ENCODE assay signal across 12 cellular contexts in genomic region chr7:95104739-95105138, GRCh38.
A peak's percentile ranks its signal among the peaks of the same experiment; 100 is the strongest.
DNase-seq lines count a peak whose midpoint lies in the region; ATAC-seq, FAIRE-seq and TF ChIP-seq lines count a peak whose summit lies in the region.
"Had no signal": no experiment of that assay in that cellular context is flagged by ENCODE, and none has a peak within 500 bp of the region (broad histone marks: within the 10 kb centered on the region; RNA-seq: fewer than 3 reads in every experiment).

No MANE protein-coding gene starts in this region.

- no peaks in the 10 kb centered on the region; a peak in 1 of 5 replicates for H3K36me3 ChIP-seq in HepG2 (replicated peaks in 1 of 2; ENCODE audit: control insufficient read depth in 1 of 2, insufficient read depth in 2 of 2, low read length in 2 of 2)
- no peaks in the 10 kb centered on the region for H3K36me3 ChIP-seq in right lobe of liver
- no peaks in the 10 kb centered on the region for H3K36me3 ChIP-seq in mammary epithelial cell (ENCODE audit: insufficient read depth, low read length)
- H3K36me3 ChIP-seq in left lung, result no peaks in the 10 kb centered on the region
- no peaks in the 10 kb centered on the region for H3K36me3 ChIP-seq in naive thymus-derived CD4-positive, alpha-beta T cell (ENCODE audit: control insufficient read depth in 2 of 3, insufficient read depth in 3 of 3, low read length in 3 of 3)

- H3K79me2 ChIP-seq in HepG2 (ENCODE audit: insufficient read depth, low read length) (no peaks in the 10 kb centered on the region), mammary epithelial cell (ENCODE audit: insufficient read depth, low read length) (no peaks in the 10 kb centered on the region)

- peaks cover 0 to 5% (median 0%) of the 10 kb centered on the region in 11 donors for H3K9me3 Mint-ChIP-seq in naive thymus-derived CD4-positive, alpha-beta T cell
- H3K9me3 Mint-ChIP-seq: activated T-helper 17 cell treated with anti-CD3 and anti-CD28 coated beads, Interleukin-2, amount 50 U/mL, for 72 hours had no signal

- dilution Hi-C loops in mammary epithelial cell (cut with HindIII; ENCODE audit: low sequenced_read_pairs), result no loop called here

- H3K9me3 ChIP-seq in HepG2 (ENCODE audit: low read length) (no peaks in the 10 kb centered on the region), right lobe of liver (no peaks in the 10 kb centered on the region), mammary epithelial cell (replicated peaks; ENCODE audit: insufficient read depth, low read length) (no peaks in the 10 kb centered on the region), left lung (no peaks in the 10 kb centered on the region)
- no peaks in the 10 kb centered on the region for H3K9me3 ChIP-seq in naive thymus-derived CD4-positive, alpha-beta T cell (ENCODE audit: control insufficient read depth in 2 of 3, low read length in 3 of 3)

- H3K4me3 ChIP-seq in HepG2 (replicated peaks in 1 of 3; ENCODE audit: insufficient read depth in 1 of 3, low read depth in 2 of 3, low read length in 3 of 3) (no peak overlapping the region), right lobe of liver (no peak overlapping the region), mammary epithelial cell (replicated peaks in 1 of 3; ENCODE audit: insufficient read depth in 1 of 3, low read depth in 2 of 3, low read length in 3 of 3) (no peak overlapping the region), left lung (no peak overlapping the region)
- H3K4me3 ChIP-seq in naive thymus-derived CD4-positive, alpha-beta T cell (ENCODE audit: low read length), result no peak overlapping the region

- no peak overlapping the region for H3K27ac Mint-ChIP-seq in naive thymus-derived CD4-positive, alpha-beta T cell
- H3K27ac Mint-ChIP-seq: activated T-helper 17 cell treated with anti-CD3 and anti-CD28 coated beads, Interleukin-2, amount 50 U/mL, for 72 hours had no signal

- H3K4me2 ChIP-seq in HepG2 (ENCODE audit: low read depth, low read length) (no peak overlapping the region), mammary epithelial cell (ENCODE audit: insufficient read depth, low read depth, low read length) (no peak overlapping the region)

- POLR2A ChIA-PET in HepG2 (lab: Yijun Ruan, JAX), result no interaction called here
- POLR2A ChIA-PET in naive thymus-derived CD4-positive, alpha-beta T cell (lab: Charles Lee), result no interaction called here

- no peaks in the 10 kb centered on the region for H3K27me3 ChIP-seq in HepG2 (ENCODE audit: control insufficient read depth in 1 of 2, insufficient read depth in 2 of 2, low read length in 2 of 2)
- H3K27me3 ChIP-seq in right lobe of liver, result no peaks in the 10 kb centered on the region
- H3K27me3 ChIP-seq in mammary epithelial cell (ENCODE audit: insufficient read depth, low read length), result no peaks in the 10 kb centered on the region
- no peaks in the 10 kb centered on the region for H3K27me3 ChIP-seq in left lung
- no peaks in the 10 kb centered on the region for H3K27me3 ChIP-seq in naive thymus-derived CD4-positive, alpha-beta T cell (ENCODE audit: control insufficient read depth in 2 of 2, insufficient read depth in 2 of 2, low read length in 2 of 2)

- peak; percentile 34 for DNase-seq in HepG2 (ENCODE audit: low spot score)
- DNase-seq in right lobe of liver, result no peak
- peak; percentile 90 for DNase-seq in mammary epithelial cell
- DNase-seq in left lung, result no peak
- DNase-seq in NCI-H1417 treated with DMSO at 0.1 percent for 48 hours (lab: John Stamatoyannopoulos, UW), result no peak
- no peak for DNase-seq in naive thymus-derived CD4-positive, alpha-beta T cell
- DNase-seq: effector memory CD4-positive, alpha-beta T cell; retina had no signal

- H3K27ac ChIP-seq in HepG2 (ENCODE audit: extremely low read length, insufficient read depth, low read length), result no peak overlapping the region
- no peak overlapping the region for H3K27ac ChIP-seq in right lobe of liver
- no peak overlapping the region for H3K27ac ChIP-seq in mammary epithelial cell (ENCODE audit: insufficient read depth, low read depth, low read length)
- H3K27ac ChIP-seq in left lung, result no peak overlapping the region
- no peak overlapping the region for H3K27ac ChIP-seq in naive thymus-derived CD4-positive, alpha-beta T cell (ENCODE audit: low read depth, low read length)

- H3K27me3 Mint-ChIP-seq in naive thymus-derived CD4-positive, alpha-beta T cell, result peaks cover 0 to 5% (median 0%) of the 10 kb centered on the region in 5 donors

- intact Hi-C loops in HepG2 (cut with micrococcal nuclease; ENCODE audit: unreplicated experiment) (no loop called here), right lobe of liver (cut with DNase I) (no loop called here), mammary epithelial cell (cut with micrococcal nuclease) (no loop called here), left lung (cut with DNase I) (no loop called here)
- intact Hi-C loops in naive thymus-derived CD4-positive, alpha-beta T cell (cut with micrococcal nuclease), result no loop called here

- no TSS peak for BruUV-seq in HepG2 (replicated peaks; lab: Mats Ljungman, UMichigan)
- no TSS peak for BruUV-seq in mammary epithelial cell (replicated peaks; lab: Mats Ljungman, UMichigan)

- in situ Hi-C loops in HepG2 (cut with HindIII; ENCODE audit: extremely low pct_ligation_motif_present, low pct_unique_long_range_greater_than_20kb), result no loop called here
- in situ Hi-C loops in mammary epithelial cell (cut with MboI; ENCODE audit: low sequenced_read_pairs in 2 of 2), result no loop called here

- TF ChIP-seq CTCF in HepG2 (CRISPR knock-in tag; IDR thresholded peaks at IDR 0.05), result no peak
- no peak for TF ChIP-seq CTCF in right lobe of liver (IDR thresholded peaks at IDR 0.05)
- TF ChIP-seq CTCF in mammary epithelial cell (conservative IDR thresholded peaks at IDR 0.05 in 1 of 2, IDR thresholded peaks at IDR 0.05 in 1 of 2; ENCODE audit: extremely low read depth in 1 of 2, insufficient read depth in 1 of 2, low read depth in 1 of 2, low read length in 2 of 2), result no peak
- TF ChIP-seq CTCF in left lung (IDR thresholded peaks at IDR 0.05), result no peak

- ATAC-seq in HepG2 (no peak), right lobe of liver (no peak), left lung (peak; percentile 70), HG03175 (IDR thresholded peaks at IDR 0.05; ENCODE audit: unreplicated experiment) (no peak), GM19467 (IDR thresholded peaks at IDR 0.05; ENCODE audit: unreplicated experiment) (no peak)
- ATAC-seq in naive thymus-derived CD4-positive, alpha-beta T cell, result no peak
- ATAC-seq: activated T-helper 17 cell treated with anti-CD3 and anti-CD28 coated beads, Interleukin-2, amount 50 U/mL, for 72 hours had no signal

- peak; percentile 4 for FAIRE-seq in HepG2 (lab: Jason Lieb, UNC)
- FAIRE-seq: GM19239 had no signal

- WGBS in HepG2 (ENCODE audit: low lambda C conversion rate), result 80% methylated on average over 1 of the region's 1 CpG
- 56% methylated on average over 1 of the region's 1 CpG for WGBS in right lobe of liver (ENCODE audit: insufficient coverage, low coverage, low lambda C conversion rate, missing lambda C conversion rate)
- 5% methylated on average over 1 of the region's 1 CpG for WGBS in mammary epithelial cell (ENCODE audit: low coverage, missing lambda C conversion rate)

- TF ChIP-seq POLR2A in HepG2 (IDR thresholded peaks at IDR 0.05; ENCODE audit: insufficient read depth in 1 of 2, low read depth in 2 of 2, low read length in 2 of 2), result no peak
- no peak for TF ChIP-seq POLR2A in right lobe of liver (IDR thresholded peaks at IDR 0.05)

- CTCF ChIA-PET in HepG2 (lab: Yijun Ruan, JAX; ENCODE audit: low intra/inter-chr PET ratio, low total read pairs), result no interaction called here
- CTCF ChIA-PET in mammary epithelial cell (lab: Charles Lee; ENCODE audit: low non-redundant PET), result no interaction called here
- CTCF ChIA-PET in naive thymus-derived CD4-positive, alpha-beta T cell (lab: Charles Lee), result no interaction called here

- H3K9ac ChIP-seq in HepG2 (ENCODE audit: insufficient read depth, low read depth, low read length), result no peak overlapping the region
- no peak overlapping the region for H3K9ac ChIP-seq in mammary epithelial cell (ENCODE audit: insufficient read depth, low read length)

- H3K4me3 Mint-ChIP-seq in naive thymus-derived CD4-positive, alpha-beta T cell, result no peak overlapping the region
- H3K4me3 Mint-ChIP-seq: activated T-helper 17 cell treated with anti-CD3 and anti-CD28 coated beads, Interleukin-2, amount 50 U/mL, for 72 hours had no signal

- no peak for TF ChIP-seq EP300 in HepG2 (IDR thresholded peaks at IDR 0.05; ENCODE audit: low read depth in 2 of 2, low read length in 2 of 2)
- no peak for TF ChIP-seq EP300 in HepG2 (CRISPR knock-in tag; IDR thresholded peaks at IDR 0.05; ENCODE audit: borderline replicate concordance)

- H3K4me1 ChIP-seq in HepG2 (ENCODE audit: insufficient read depth, low read length) (peaks cover 16% of the 10 kb centered on the region), right lobe of liver (no peaks in the 10 kb centered on the region), mammary epithelial cell (ENCODE audit: insufficient read depth, low read length) (no peaks in the 10 kb centered on the region), left lung (no peaks in the 10 kb centered on the region)
- H3K4me1 ChIP-seq in naive thymus-derived CD4-positive, alpha-beta T cell (ENCODE audit: control insufficient read depth in 2 of 2, insufficient read depth in 2 of 2, low read length in 2 of 2), result no peaks in the 10 kb centered on the region

- TF ChIP-seq RAD21 in HepG2 (CRISPR knock-in tag; IDR thresholded peaks at IDR 0.05), result no peak

- H3K4me1 Mint-ChIP-seq in naive thymus-derived CD4-positive, alpha-beta T cell, result peaks cover 0 to 4% (median 0%) of the 10 kb centered on the region in 7 donors
- H3K4me1 Mint-ChIP-seq: activated T-helper 17 cell treated with anti-CD3 and anti-CD28 coated beads, Interleukin-2, amount 50 U/mL, for 72 hours had no signal

- no peak overlapping the region for H2AFZ ChIP-seq in HepG2 (ENCODE audit: low read length)
- peak overlapping the region; percentile 31 for H2AFZ ChIP-seq in mammary epithelial cell (ENCODE audit: low read depth, low read length)

- no peaks in the 10 kb centered on the region for H3K36me3 Mint-ChIP-seq in naive thymus-derived CD4-positive, alpha-beta T cell

- H4K20me1 ChIP-seq in HepG2 (ENCODE audit: insufficient read depth, low read length), result no peaks in the 10 kb centered on the region
- H4K20me1 ChIP-seq in mammary epithelial cell (ENCODE audit: insufficient read depth, low read length), result no peaks in the 10 kb centered on the region

TF ChIP-seq in HepG2, 621 proteins besides CTCF, POLR2A, EP300 and RAD21:
- TF ChIP-seq HNRNPUL1 (IDR thresholded peaks at IDR 0.05; ENCODE audit: low read depth, low read length) (no peak), XBP1 (CRISPR knock-in tag; IDR thresholded peaks at IDR 0.05) (no peak), FOSL2 (CRISPR knock-in tag; IDR thresholded peaks at IDR 0.05) (0 out of 2 replicates have a peak, but pooled peaks have one; percentile 14)
TF ChIP-seq in HepG2: peak in this region for 1.

Comparison
In these comparisons a context has a peak if more than half of its experiments do, and no peak if none do; other contexts are left out.
1. DNase-seq: peak in HepG2 (single experiment) and mammary epithelial cell (single experiment); none in right lobe of liver (0 of 3), left lung (0 of 2), NCI-H1417 treated with DMSO at 0.1 percent for 48 hours (single experiment) and naive thymus-derived CD4-positive, alpha-beta T cell (0 of 9).